Comparison of ENCODE assay signal across 24 cellular contexts in the genomic region with DNA sequence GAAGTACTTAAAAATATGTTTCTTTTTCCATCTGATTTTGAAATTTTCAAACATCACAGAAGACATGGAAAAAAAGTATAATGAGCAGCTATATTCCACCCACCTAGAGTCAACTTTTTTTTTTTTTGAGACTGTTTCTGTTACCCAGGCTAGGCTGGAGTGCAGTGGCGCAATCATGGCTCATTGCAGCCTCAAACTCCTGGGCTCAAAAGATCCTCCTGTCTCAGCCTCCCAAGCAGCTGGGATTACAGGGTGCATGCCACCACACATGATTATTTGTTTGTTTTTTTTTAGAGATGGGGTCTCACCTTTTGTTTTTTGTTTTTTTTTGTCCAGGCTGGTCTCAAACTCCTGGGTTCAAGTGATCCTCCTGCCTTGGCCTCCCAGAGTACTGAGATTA.
"Had no signal": no experiment of that assay in that cellular context is flagged by ENCODE, and none has a peak within 500 bp of the region (broad histone marks: within the 10 kb centered on the region; RNA-seq: fewer than 3 reads in every experiment).

No MANE protein-coding gene starts in this region.

- FAIRE-seq: urothelium cell line had no signal

- H3K4me1 ChIP-seq: stomach, suprapubic skin, testis, thyroid gland, tibial artery, tibial nerve, transverse colon, upper lobe of left lung, upper lobe of right lung, uterus, vagina had no signal

- H3K4me3 ChIP-seq: stomach, suprapubic skin, testis, thoracic aorta, thyroid gland, tibial artery, tibial nerve, transverse colon, upper lobe of left lung, upper lobe of right lung, uterus, vagina had no signal

- DNase-seq: stimulated activated CD4-positive, alpha-beta T cell treated with anti-CD3 and anti-CD28 coated beads, Interleukin-2, amount 100 ng/mL, for 48 hours; stimulated activated CD4-positive, alpha-beta T cell treated with anti-CD3 and anti-CD28 coated beads, Interleukin-4, amount 100 ng/mL, for 1 hour; stimulated activated CD4-positive, alpha-beta T cell treated with anti-CD3 and anti-CD28 coated beads, Interleukin-4, amount 100 ng/mL, for 24 hours; stimulated activated CD4-positive, alpha-beta T cell treated with anti-CD3 and anti-CD28 coated beads, Interleukin-4, amount 100 ng/mL, for 4 hours; stimulated activated CD8-positive, alpha-beta memory T cell treated with anti-CD3 and anti-CD28 coated beads, Interleukin-4, amount 100 ng/mL, for 48 hours; stimulated activated naive B cell treated with anti-CD40 and anti-IgM and Interleukin-4, amounts not matched to agents 10 μg/mL and 1 μg/mL and 100 μg/mL, for 72 hours; stimulated activated naive CD4-positive, alpha-beta T cell; stimulated activated naive CD4-positive, alpha-beta T cell treated with Interleukin-2 at 50 U/mL for 16 hours; stimulated activated naive CD8-positive, alpha-beta T cell treated with anti-CD3 and anti-CD28 coated beads, Interleukin-15, amount 100 ng/mL, for 72 hours; stimulated activated naive CD8-positive, alpha-beta T cell treated with anti-CD3 and anti-CD28 coated beads, Interleukin-15, Interleukin-2, amounts not matched to agents 100 U/mL and 50 U/mL, for 24 hours; stomach; testis; thyroid gland; tibial artery; transverse colon; upper lobe of left lung; upper lobe of right lung; uterus had no signal

- H3K27me3 ChIP-seq: stomach, suprapubic skin, testis, thyroid gland, tibial artery, tibial nerve, transverse colon, upper lobe of left lung, uterus, vagina had no signal

- H3K27ac ChIP-seq: stomach, suprapubic skin, testis, thoracic aorta, thyroid gland, tibial artery, tibial nerve, transverse colon, upper lobe of left lung, upper lobe of right lung, uterus, vagina had no signal

- ATAC-seq: stimulated activated memory B cell treated with anti-CD40 and anti-IgM and Interleukin-4, amounts not matched to agents 10 μg/mL and 1 μg/mL and 100 μg/mL, for 72 hours had no signal

- H3K9me3 ChIP-seq: stomach, suprapubic skin, testis, thoracic aorta, thyroid gland, tibial artery, tibial nerve, transverse colon, upper lobe of left lung, upper lobe of right lung, uterus, vagina had no signal

- H3K36me3 ChIP-seq: stomach, suprapubic skin, thoracic aorta, thyroid gland, tibial artery, tibial nerve, transverse colon, upper lobe of left lung, upper lobe of right lung, uterus, vagina had no signal
